ENCODE assay signal across 10 cellular contexts in the genomic region with DNA sequence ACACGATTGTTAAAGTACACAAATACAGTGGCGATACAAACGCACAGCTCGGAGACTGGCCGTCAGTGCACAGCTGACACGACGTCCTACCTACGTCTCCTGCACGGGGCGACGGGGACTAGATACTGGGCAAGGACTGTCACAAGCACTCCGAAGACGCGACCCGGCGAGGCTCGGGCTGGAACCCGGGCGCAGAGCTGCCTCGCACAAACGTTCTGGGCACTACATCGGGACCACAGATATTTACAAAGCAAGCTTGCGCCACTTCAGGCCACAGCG. TPM values are rescaled to one million over a fixed set of nuclear protein-coding genes. Genes with fewer than 3 reads are reported as not detected.
A peak's percentile ranks its signal among the peaks of the same experiment; 100 is the strongest.
DNase-seq lines count a peak whose midpoint lies in the region; ATAC-seq, FAIRE-seq and TF ChIP-seq lines count a peak whose summit lies in the region.
"Had no signal": no experiment of that assay in that cellular context is flagged by ENCODE, and none has a peak within 500 bp of the region (broad histone marks: within the 10 kb centered on the region; RNA-seq: fewer than 3 reads in every experiment).

No MANE protein-coding gene starts in this region.

- BruUV-seq in IMR-90 (replicated peaks; lab: Mats Ljungman, UMichigan): no TSS peak

- H4K91ac ChIP-seq in IMR-90 (ENCODE audit: insufficient read depth, low read depth, low read length): no peak overlapping the region

- intact Hi-C loops in IMR-90 (cut with micrococcal nuclease): loop anchor here (5.0 kb wide), 3 partner anchors 35 to 170 kb away; no protein-coding TSS in a partner anchor

- no peak overlapping the region for H2BK20ac ChIP-seq in IMR-90 (ENCODE audit: low read depth, low read length)

- peak overlapping the region; percentile 40 for H2AFZ ChIP-seq in IMR-90 (replicated peaks; ENCODE audit: low read length, poor library complexity)
- H2AFZ ChIP-seq in osteoblast (ENCODE audit: low read length): no peak overlapping the region

- in situ Hi-C loops in IMR-90 (cut with MboI; ENCODE audit: low sequenced_read_pairs): no loop called here

- H2AK9ac ChIP-seq in IMR-90 (replicated peaks; ENCODE audit: low read depth, low read length, poor library complexity): peak overlapping the region; percentile 70

- CTCF ChIA-PET in A549 (lab: Yijun Ruan, JAX) (interaction anchor here (1.0 to 17.6 kb wide), 21 partner anchors 9 to 213 kb away, joined by 3 to 289 read pairs (median 8); a partner anchor contains a TSS), IMR-90 (lab: Yijun Ruan, JAX) (interaction anchor here (0.7 kb wide), 1 partner anchor 103 kb away, joined by 3 read pairs; no protein-coding TSS in a partner anchor)

- H3K23ac ChIP-seq in IMR-90 (ENCODE audit: low read depth, low read length): no peak overlapping the region; the same call in 1 of the 2 replicates

- peaks cover 60% of the 10 kb centered on the region for H3K79me2 ChIP-seq in osteoblast (ENCODE audit: insufficient read depth, low read length)

- H3K4me3 ChIP-seq in A549 (peak overlapping the region; percentile 12; the same call in 1 of the 3 replicates), IMR-90 (ENCODE audit: insufficient read depth, low read depth, low read length) (no peak overlapping the region), epithelial cell of esophagus (ENCODE audit: low read length) (no peak overlapping the region), osteoblast (ENCODE audit: insufficient read depth, low read length) (no peak overlapping the region)
- H3K4me3 ChIP-seq: lung had no signal

- TF ChIP-seq EP300 in A549 (IDR thresholded peaks at IDR 0.05): no peak

- H3K14ac ChIP-seq in IMR-90 (replicated peaks; ENCODE audit: low read depth, low read length): no peak overlapping the region

- H3K79me1 ChIP-seq in IMR-90 (ENCODE audit: low read depth in 1 of 2, low read length in 2 of 2): peaks cover 15 to 89% of the 10 kb centered on the region in 2 experiments; a peak in 3 of 4 replicates

- H3K18ac ChIP-seq in IMR-90 (ENCODE audit: low read depth, low read length): no peak overlapping the region

- TF ChIP-seq CTCF in A549 (IDR thresholded peaks at IDR 0.05): no peak
- TF ChIP-seq CTCF in IMR-90 (conservative IDR thresholded peaks at IDR 0.05; ENCODE audit: low read depth, low read length): no peak
- no peak for TF ChIP-seq CTCF in epithelial cell of esophagus (IDR thresholded peaks at IDR 0.05; ENCODE audit: insufficient read depth, low read depth, low read length, missing control alignments)
- no peak for TF ChIP-seq CTCF in osteoblast (IDR thresholded peaks at IDR 0.05; ENCODE audit: extremely low read depth, low read depth, low read length)

- H2BK120ac ChIP-seq in IMR-90 (ENCODE audit: low read depth, low read length): no peak overlapping the region

- DNase-seq in A549 (ENCODE audit: low read depth in 1 of 2, low spot score in 1 of 2) (no peak), IMR-90 (no peak), epithelial cell of esophagus (ENCODE audit: low read depth) (peak; percentile 41), osteoblast (ENCODE audit: insufficient read length, low spot score, missing footprints) (no peak), C1 segment of cervical spinal cord (lab: John Stamatoyannopoulos, UW) (no peak), GM19238 (ENCODE audit: insufficient read length, low spot score) (no peak)
- DNase-seq in stimulated activated CD8-positive, alpha-beta memory T cell treated with anti-CD3 and anti-CD28 coated beads, Interleukin-4, amount 100 ng/mL, for 48 hours: no peak
- DNase-seq: NCI-H2227 treated with DMSO at 0.1 percent for 48 hours had no signal

- dilution Hi-C loops in IMR-90 (cut with HindIII; ENCODE audit: low sequenced_read_pairs, unreplicated experiment): no loop called here

- TF ChIP-seq POLR2A in A549 (IDR thresholded peaks at IDR 0.05; ENCODE audit: low read length) (no peak), IMR-90 (IDR thresholded peaks at IDR 0.05; ENCODE audit: low read depth, low read length) (no peak)

- no peak overlapping the region for H2AK5ac ChIP-seq in IMR-90 (ENCODE audit: low read depth, low read length)

- H3K27ac ChIP-seq in A549 (peak overlapping the region; percentile 76 to 84), IMR-90 (ENCODE audit: insufficient read depth, low read length) (peak overlapping the region; percentile 4; the same call in 1 of the 2 replicates), osteoblast (ENCODE audit: low read depth, low read length) (peak overlapping the region; percentile 24)

- peaks cover 76% of the 10 kb centered on the region for H3K36me3 ChIP-seq in IMR-90 (ENCODE audit: control insufficient read depth, insufficient read depth, low read length)
- peaks cover 77% of the 10 kb centered on the region for H3K36me3 ChIP-seq in osteoblast (ENCODE audit: insufficient read depth, low read length)

- H3K56ac ChIP-seq in IMR-90 (ENCODE audit: extremely low read depth, insufficient read depth, low read length): no peak overlapping the region

- no peak overlapping the region for H3K4ac ChIP-seq in IMR-90 (ENCODE audit: low read depth, low read length)

- peaks cover 100% of the 10 kb centered on the region for H4K20me1 ChIP-seq in IMR-90 (ENCODE audit: insufficient read depth, low read length)
- H4K20me1 ChIP-seq in osteoblast (ENCODE audit: insufficient read depth, low read length): peaks cover 98% of the 10 kb centered on the region

- no peak for FAIRE-seq in A549 (lab: Jason Lieb, UNC)

- H3K9me3 ChIP-seq in A549 (no peaks in the 10 kb centered on the region), IMR-90 (ENCODE audit: control insufficient read depth, insufficient read depth, low read length) (no peaks in the 10 kb centered on the region), osteoblast (ENCODE audit: low read depth, low read length) (no peaks in the 10 kb centered on the region)

- ATAC-seq in A549 (no peak), IMR-90 (ENCODE audit: low read depth) (no peak), HG03280 (IDR thresholded peaks at IDR 0.05; ENCODE audit: unreplicated experiment) (no peak)

- no peak overlapping the region for H4K8ac ChIP-seq in IMR-90 (ENCODE audit: low read depth in 2 of 2, low read length in 2 of 2)

- H3K4me1 ChIP-seq in A549 (peaks cover 89% of the 10 kb centered on the region), IMR-90 (ENCODE audit: control insufficient read depth, insufficient read depth, low read length) (peaks cover 40% of the 10 kb centered on the region), osteoblast (ENCODE audit: insufficient read depth, low read length) (peaks cover 52% of the 10 kb centered on the region)

- no peak overlapping the region for H2BK15ac ChIP-seq in IMR-90 (ENCODE audit: low read depth, low read length)

- H3K9ac ChIP-seq in IMR-90 (ENCODE audit: low read depth, low read length): no peak overlapping the region

- peaks cover 5% of the 10 kb centered on the region; the same call in 1 of the 2 replicates for H3K9me1 ChIP-seq in IMR-90 (ENCODE audit: insufficient read depth, low read length)

- TF ChIP-seq RAD21 in A549 (conservative IDR thresholded peaks at IDR 0.05 in 1 of 2, IDR thresholded peaks at IDR 0.05 in 1 of 2) (no peak), IMR-90 (IDR thresholded peaks at IDR 0.05; ENCODE audit: low read length) (no peak)

- POLR2A ChIA-PET in A549 (lab: Yijun Ruan, JAX): interaction anchor here (0.7 to 3.2 kb wide), 5 partner anchors 11 to 56 kb away, joined by 3 to 24 read pairs (median 5); a partner anchor contains a TSS
- POLR2A ChIA-PET in IMR-90 (lab: Charles Lee; ENCODE audit: unreplicated experiment): interaction anchor here (0.9 kb wide), 1 partner anchor 84 kb away, joined by 4 read pairs; no protein-coding TSS in a partner anchor

- H4K5ac ChIP-seq in IMR-90 (ENCODE audit: low read depth, low read length): no peak overlapping the region

- H3K27me3 ChIP-seq in IMR-90 (ENCODE audit: control insufficient read depth, insufficient read depth, low read length) (no peaks in the 10 kb centered on the region), osteoblast (ENCODE audit: insufficient read depth, low read length) (no peaks in the 10 kb centered on the region)

- peak overlapping the region; percentile 18 for H2BK5ac ChIP-seq in IMR-90 (ENCODE audit: low read depth, low read length, poor library complexity, severe bottlenecking)

- 75% methylated on average over 24 of the region's 24 CpGs for WGBS in A549 (ENCODE audit: missing lambda C conversion rate)
- 73% methylated on average over 20 of the region's 24 CpGs; no CpG with 5 or more reads in 1 of the 2 experiments for WGBS in IMR-90 (ENCODE audit: extremely low coverage in 2 of 2, insufficient read length in 1 of 2), 2 experiments

- H3K4me2 ChIP-seq in A549 (peak overlapping the region; percentile 42), IMR-90 (ENCODE audit: low read depth, low read length) (no peak overlapping the region; the same call in 1 of the 2 replicates), osteoblast (ENCODE audit: insufficient read depth, low read length) (no peak overlapping the region)

RNA-seq across cellular contexts. Expression of a gene that starts 13.8 kb away (rescaled TPM):
- polyA plus RNA-seq in A549 (2011; rRNA removed) (28.6 and 40.0 TPM in 2 replicates), A549 (2017; fragmentation: RNase III; extraction: RNeasy Plus Mini Kit Qiagen cat#74134 plus additional on column Dnase treatment) (77.9 to 97.7 TPM (median 90.9 TPM) in 3 replicates), IMR-90 (2012; rRNA removed) (181 and 204 TPM in 2 replicates)
- 53.6 and 113 TPM in 2 replicates for polyA plus RNA-seq in A549 (2012; cell fraction: cytosol; rRNA removed)
- 108 and 156 TPM in 2 replicates for polyA plus RNA-seq in A549 (2012; cell fraction: nucleus; rRNA removed)
- polyA minus RNA-seq in A549 (2011; rRNA and poly(A)+ RNA removed): 31.5 TPM in 2 replicates
- total RNA-seq in IMR-90 (2012; rRNA removed) (49.1 and 49.7 TPM in 2 replicates), osteoblast (129 and 222 TPM in 2 replicates)
- polyA plus RNA-seq in IMR-90 (2012; cell fraction: cytosol; rRNA removed): 128 and 499 TPM in 2 replicates
- 77.3 and 325 TPM in 2 replicates for polyA plus RNA-seq in IMR-90 (2012; cell fraction: nucleus; rRNA removed; ENCODE audit: low replicate concordance)

RNA-seq across cellular contexts. Expression of a gene that starts 30.0 kb away (rescaled TPM):
- polyA plus RNA-seq in A549 (2011; rRNA removed): 16.6 and 18.5 TPM in 2 replicates
- polyA plus RNA-seq in A549 (2012; cell fraction: cytosol; rRNA removed): 24.3 and 29.0 TPM in 2 replicates
- polyA plus RNA-seq in A549 (2012; cell fraction: nucleus; rRNA removed): 200 and 241 TPM in 2 replicates
- 18.2 to 22.1 TPM (median 18.9 TPM) in 3 replicates for polyA plus RNA-seq in A549 (2017; fragmentation: RNase III; extraction: RNeasy Plus Mini Kit Qiagen cat#74134 plus additional on column Dnase treatment)
- polyA minus RNA-seq in A549 (2011; rRNA and poly(A)+ RNA removed): 22.3 and 26.3 TPM in 2 replicates
- 6.9 and 7.3 TPM in 2 replicates for total RNA-seq in IMR-90 (2012; rRNA removed)
- polyA plus RNA-seq in IMR-90 (2012; rRNA removed): 31.3 and 32.4 TPM in 2 replicates
- polyA plus RNA-seq in IMR-90 (2012; cell fraction: cytosol; rRNA removed): 5.1 and 6.2 TPM in 2 replicates
- polyA plus RNA-seq in IMR-90 (2012; cell fraction: nucleus; rRNA removed; ENCODE audit: low replicate concordance): 259 and 322 TPM in 2 replicates
- 21.0 and 25.9 TPM in 2 replicates for total RNA-seq in osteoblast

RNA-seq across cellular contexts. Expression of a gene that starts 30.9 kb away (rescaled TPM):
- 130 and 139 TPM in 2 replicates for polyA plus RNA-seq in A549 (2011; rRNA removed)
- 182 and 192 TPM in 2 replicates for polyA plus RNA-seq in A549 (2012; cell fraction: cytosol; rRNA removed)
- polyA plus RNA-seq in A549 (2012; cell fraction: nucleus; rRNA removed): 734 and 786 TPM in 2 replicates
- 151 to 173 TPM (median 163 TPM) in 3 replicates for polyA plus RNA-seq in A549 (2017; fragmentation: RNase III; extraction: RNeasy Plus Mini Kit Qiagen cat#74134 plus additional on column Dnase treatment)
- polyA minus RNA-seq in A549 (2011; rRNA and poly(A)+ RNA removed): 105 and 128 TPM in 2 replicates
- 38.3 and 47.1 TPM in 2 replicates for total RNA-seq in IMR-90 (2012; rRNA removed)
- 144 and 186 TPM in 2 replicates for polyA plus RNA-seq in IMR-90 (2012; rRNA removed)
- polyA plus RNA-seq in IMR-90 (2012; cell fraction: cytosol; rRNA removed): 131 and 159 TPM in 2 replicates
- polyA plus RNA-seq in IMR-90 (2012; cell fraction: nucleus; rRNA removed; ENCODE audit: low replicate concordance): 373 and 817 TPM in 2 replicates
- 45.4 and 50.3 TPM in 2 replicates for total RNA-seq in osteoblast

Comparison
In these comparisons a context has a peak if more than half of its experiments do, and no peak if none do; other contexts are left out.
1. H3K27ac ChIP-seq: peak in every context shown above with its lines; median percentile 80 in A549; 24 in osteoblast; 4 in IMR-90.